8 cellular contexts compared by ENCODE assay signal in genomic region chr16:10964039-10964890, GRCh38. TPM values are rescaled to one million over a fixed set of nuclear protein-coding genes. Genes with fewer than 3 reads are reported as not detected.
DNase-seq lines count a peak whose midpoint lies in the region; ATAC-seq lines count a peak whose summit lies in the region.

No MANE protein-coding gene starts in this region.

- ATAC-seq in HG03378 (IDR thresholded peaks at IDR 0.05; ENCODE audit: unreplicated experiment) = peak; percentile 47

- peak; percentile 66 for DNase-seq in NCI-H1436 (lab: John Stamatoyannopoulos, UW)
- no peak for DNase-seq in NCI-H1436 treated with DMSO at 0.1 percent for 48 hours (lab: John Stamatoyannopoulos, UW)
- peak; percentile 64 for DNase-seq in NCI-H748 (lab: John Stamatoyannopoulos, UW; ENCODE audit: unreplicated experiment)
- DNase-seq in activated CD4-positive, alpha-beta T cell treated with anti-CD3 and anti-CD28 coated beads, Interleukin-2, amount 50 U/mL, for 48 hours = peak; percentile 91 to 94
- DNase-seq in dedifferentiated amniotic fluid mesenchymal stem cell (ENCODE audit: extremely low spot score) = peak; percentile 65
- peak; percentile 80 to 83 for DNase-seq in lung microvascular endothelial cell (ENCODE audit: low read depth in 2 of 2)
- peak; percentile 59 for DNase-seq in stimulated activated CD8-positive, alpha-beta memory T cell treated with anti-CD3 and anti-CD28 coated beads, Interleukin-12 subunit alpha, Interleukin-12 subunit beta, amount 100 ng/mL, for 4 hours (ENCODE audit: low read depth)

RNA-seq across cellular contexts. Expression of gene CLEC16A, which starts 19.9 kb away (rescaled TPM):
- total RNA-seq in lung microvascular endothelial cell = 10.5 and 23.4 TPM in 2 replicates

RNA-seq across cellular contexts. Expression of gene DEXI, which starts 22.0 kb away (rescaled TPM):
- total RNA-seq in lung microvascular endothelial cell = 31.4 and 62.3 TPM in 2 replicates
